ENCODE assay signal across 3 cellular contexts in genomic region chr15:90859234-90860131, GRCh38.
TF ChIP-seq lines count a peak whose summit lies in the region.

No MANE protein-coding gene starts in this region.

TF ChIP-seq in SK-N-SH treated with all-trans-retinoic acid at 6 μM for 48 hours, 23 proteins besides CTCF, POLR2A, EP300 and RAD21:
- TF ChIP-seq OSR1 (CRISPR knock-in tag; IDR thresholded peaks at IDR 0.05), result no peak

TF ChIP-seq in SK-N-SH, 30 proteins besides CTCF, POLR2A, EP300 and RAD21:
- TF ChIP-seq TCF12 (IDR thresholded peaks at IDR 0.05) (no peak), USF2 (IDR thresholded peaks at IDR 0.05; ENCODE audit: borderline replicate concordance, low read depth, low read length) (no peak), TEAD4 (IDR thresholded peaks at IDR 0.05; ENCODE audit: borderline replicate concordance, insufficient read depth) (no peak), SIN3A (IDR thresholded peaks at IDR 0.05; ENCODE audit: borderline replicate concordance, low read depth, low read length) (no peak), CHD2 (IDR thresholded peaks at IDR 0.05; ENCODE audit: low read length, partially characterized antibody) (no peak), ELF1 (IDR thresholded peaks at IDR 0.05) (no peak), MEF2A (IDR thresholded peaks at IDR 0.05; ENCODE audit: borderline replicate concordance, low read depth) (no peak)

TF ChIP-seq in IMR-90, 13 proteins besides CTCF, POLR2A, EP300 and RAD21:
- TF ChIP-seq USF2 (IDR thresholded peaks at IDR 0.05; ENCODE audit: low read depth, low read length), result no peak
- TF ChIP-seq CHD1 (IDR thresholded peaks at IDR 0.05; ENCODE audit: low read depth, low read length), result no peak
- no peak for TF ChIP-seq FOS (IDR thresholded peaks at IDR 0.05; ENCODE audit: low read depth, low read length)
- no peak for TF ChIP-seq MXI1 (IDR thresholded peaks at IDR 0.05; ENCODE audit: borderline replicate concordance, low read depth, low read length)
- TF ChIP-seq RFX5 (IDR thresholded peaks at IDR 0.05; ENCODE audit: low read depth, low read length), result no peak
- TF ChIP-seq BHLHE40 (IDR thresholded peaks at IDR 0.05; ENCODE audit: low read depth, low read length), result no peak
- no peak for TF ChIP-seq CEBPB (IDR thresholded peaks at IDR 0.05; ENCODE audit: low read depth, low read length)
- TF ChIP-seq NFE2L2 (IDR thresholded peaks at IDR 0.05; ENCODE audit: low read depth, low read length), result no peak
- TF ChIP-seq RCOR1 (IDR thresholded peaks at IDR 0.05; ENCODE audit: insufficient replicate concordance, low read length), result no peak
- no peak for TF ChIP-seq SMC3 (IDR thresholded peaks at IDR 0.05; ENCODE audit: low read depth, low read length)
- no peak for TF ChIP-seq MAFK (IDR thresholded peaks at IDR 0.05; ENCODE audit: low read depth, low read length)
- TF ChIP-seq MAZ (IDR thresholded peaks at IDR 0.05; ENCODE audit: borderline replicate concordance, low read depth, low read length), result no peak
- TF ChIP-seq ELK1 (IDR thresholded peaks at IDR 0.05; ENCODE audit: borderline replicate concordance, low read depth, low read length), result no peak
